Comparison of ENCODE assay signal across 8 cellular contexts in genomic region chr16:4111748-4112696, GRCh38. TPM values are rescaled to one million over a fixed set of nuclear protein-coding genes. Genes with fewer than 3 reads are reported as not detected.
DNase-seq lines count a peak whose midpoint lies in the region; ATAC-seq, FAIRE-seq and TF ChIP-seq lines count a peak whose summit lies in the region.

No MANE protein-coding gene starts in this region.

- no peaks in the 10 kb centered on the region for H3K79me2 ChIP-seq in K562 (ENCODE audit: control insufficient read depth, insufficient read depth, low read length)

- H3K4me3 ChIP-seq in heart right ventricle (peak overlapping the region; percentile 19 to 80 (median 62)), K562 (no peak overlapping the region), lung (peak overlapping the region; percentile 54), vagina (peak overlapping the region; percentile 15 to 79)

- H2AFZ ChIP-seq in K562 (ENCODE audit: low read depth, low read length), result no peak overlapping the region

- intact Hi-C loops in heart right ventricle (cut with DNase I), result loop anchor here in 8 of 10 donors (2.0 to 10.0 kb wide), 12 partner anchors 17 to 167 kb away; partner anchors contain the start of gene SRL (in 1 of the 8)
- intact Hi-C loops in Right ventricle myocardium superior (cut with DNase I), result loop anchor here (5.0 to 10.0 kb wide), 2 partner anchors 117 to 145 kb away; no protein-coding TSS in a partner anchor
- intact Hi-C loops in K562 (cut with micrococcal nuclease), result no loop called here
- intact Hi-C loops in vagina (cut with DNase I), result loop anchor here (10.0 kb wide), 2 partner anchors 73 to 133 kb away; partner anchors contain the start of gene SRL

- peaks cover 11 to 62% (median 53%) of the 10 kb centered on the region in 9 donors for H3K4me1 ChIP-seq in heart right ventricle
- H3K4me1 ChIP-seq in K562 (replicated peaks in 1 of 2; ENCODE audit: control insufficient read depth in 2 of 2, insufficient read depth in 2 of 2, low read length in 2 of 2), result peaks cover 0 to 22% of the 10 kb centered on the region in 2 experiments; a peak in 3 of 5 replicates
- H3K4me1 ChIP-seq in lung (ENCODE audit: control insufficient read depth in 2 of 2, insufficient read depth in 2 of 2, low read length in 2 of 2), result peaks cover 0 to 32% of the 10 kb centered on the region in 2 donors
- H3K4me1 ChIP-seq in vagina, result peaks cover 64% of the 10 kb centered on the region

- no peak overlapping the region for H3K4me2 ChIP-seq in K562 (ENCODE audit: insufficient read depth, low read length)

- H3K9ac ChIP-seq in K562 (ENCODE audit: insufficient read depth in 1 of 2, low read depth in 2 of 2, low read length in 2 of 2), result no peak overlapping the region

- no peaks in the 10 kb centered on the region for H3K27me3 ChIP-seq in heart right ventricle
- H3K27me3 ChIP-seq in K562 (ENCODE audit: control insufficient read depth in 2 of 2, insufficient read depth in 2 of 2, low read length in 2 of 2), result peaks cover 41 to 63% of the 10 kb centered on the region in 2 experiments
- no peaks in the 10 kb centered on the region for H3K27me3 ChIP-seq in lung (ENCODE audit: control insufficient read depth, insufficient read depth)
- no peaks in the 10 kb centered on the region for H3K27me3 ChIP-seq in vagina

- H3K36me3 ChIP-seq in heart right ventricle (peaks cover 0 to 7% (median 0%) of the 10 kb centered on the region in 9 donors), K562 (ENCODE audit: control insufficient read depth, insufficient read depth, low read length) (no peaks in the 10 kb centered on the region), lung (ENCODE audit: control insufficient read depth in 2 of 2, insufficient read depth in 2 of 2, low read length in 2 of 2) (peaks cover 0 to 3% of the 10 kb centered on the region in 2 donors), vagina (no peaks in the 10 kb centered on the region)

- WGBS in heart right ventricle, 2 donors, result 33 to 40% methylated on average over 16 of the region's 16 CpGs
- under 1% methylated on average over 16 of the region's 16 CpGs for WGBS in K562 (ENCODE audit: insufficient coverage, low coverage, missing lambda C conversion rate)
- 32 to 68% methylated on average over 16 of the region's 16 CpGs for WGBS in lung, 2 donors

- TF ChIP-seq POLR2A in K562 (conservative IDR thresholded peaks at IDR 0.05), result no peak
- no peak for TF ChIP-seq POLR2A in vagina (IDR thresholded peaks at IDR 0.05)

- H3K9me1 ChIP-seq in K562 (ENCODE audit: control insufficient read depth, insufficient read depth, low read length), result no peaks in the 10 kb centered on the region

- DNase-seq in heart right ventricle (no peak), Right ventricle myocardium superior (no peak), K562 (ENCODE audit: extremely low read depth in 1 of 4, low spot score in 3 of 4) (no peak), lung (ENCODE audit: low spot score) (no peak), vagina (ENCODE audit: extremely low spot score in 2 of 2) (no peak), NCI-H345 (lab: John Stamatoyannopoulos, UW) (no peak), NCI-H82 treated with DMSO at 0.1 percent for 48 hours (lab: John Stamatoyannopoulos, UW; ENCODE audit: unreplicated experiment) (no peak)
- no peak for DNase-seq in stimulated activated CD8-positive, alpha-beta memory T cell treated with anti-CD3 and anti-CD28 coated beads, Interleukin-4, amount 100 ng/mL, for 48 hours

- no peaks in the 10 kb centered on the region for H4K20me1 ChIP-seq in K562 (replicated peaks; ENCODE audit: control insufficient read depth, insufficient read depth, low read length)

- TF ChIP-seq RAD21 in K562 (CRISPR knock-in tag; conservative IDR thresholded peaks at IDR 0.05 in 1 of 2, IDR thresholded peaks at IDR 0.05 in 1 of 2), result no peak

- no peak for TF ChIP-seq EP300 in K562 (IDR thresholded peaks at IDR 0.05; ENCODE audit: low read length)

- in situ Hi-C loops in K562 (cut with MboI), result no loop called here

- H3K9me3 ChIP-seq in heart right ventricle, result no peaks in the 10 kb centered on the region
- H3K9me3 ChIP-seq in K562 (replicated peaks; ENCODE audit: control insufficient read depth, insufficient read depth, low read depth, low read length), result no peaks in the 10 kb centered on the region
- no peaks in the 10 kb centered on the region for H3K9me3 ChIP-seq in lung (ENCODE audit: control insufficient read depth in 2 of 2, insufficient read depth in 1 of 2, low read length in 1 of 2)
- H3K9me3 ChIP-seq in vagina, result no peaks in the 10 kb centered on the region

- ATAC-seq in heart right ventricle (peak in 1 of 8 donors; percentile 42), Right ventricle myocardium superior (ENCODE audit: poor library complexity) (no peak), K562 (no peak), lung (ENCODE audit: insufficient read depth, low FRiP score) (no peak)

- BruUV-seq in K562 (replicated peaks; lab: Mats Ljungman, UMichigan), result no TSS peak

- FAIRE-seq in K562 (lab: Jason Lieb, UNC), result peak; percentile 37

- CTCF ChIA-PET in K562 (lab: Yijun Ruan, JAX; ENCODE audit: low intra/inter-chr PET ratio), result no interaction called here

- POLR2A ChIA-PET in K562 (lab: Yijun Ruan, JAX), result interaction anchor here (0.9 kb wide), 1 partner anchor 22 kb away, joined by 4 read pairs; no protein-coding TSS in a partner anchor

- TF ChIP-seq CTCF in heart right ventricle (IDR thresholded peaks at IDR 0.05) (no peak), K562 (IDR thresholded peaks at IDR 0.05 in 2 of 3, conservative IDR thresholded peaks at IDR 0.05 in 1 of 3; ENCODE audit: insufficient read depth in 2 of 3, low read depth in 1 of 3, low read length in 3 of 3) (no peak), lung (IDR thresholded peaks at IDR 0.05; ENCODE audit: control extremely low read depth, extremely low read depth) (no peak), vagina (IDR thresholded peaks at IDR 0.05) (no peak)

- H3K27ac ChIP-seq in heart right ventricle, result peak overlapping the region in 8 of 10 donors; percentile 14 to 67 (median 47)
- no peak overlapping the region for H3K27ac ChIP-seq in K562 (ENCODE audit: extremely low read depth, low read depth, low read length)
- peak overlapping the region in 1 of 2 donors; percentile 82 for H3K27ac ChIP-seq in lung (ENCODE audit: low read depth in 1 of 2, low read length in 1 of 2)
- H3K27ac ChIP-seq in vagina, result peak overlapping the region; percentile 39

TF ChIP-seq in K562, 482 proteins besides CTCF, POLR2A, EP300 and RAD21:
- TF ChIP-seq STAT5A (IDR thresholded peaks at IDR 0.05; ENCODE audit: borderline replicate concordance, low read length) (no peak), ZNF316 (IDR thresholded peaks at IDR 0.05) (peak; percentile 28; the same call in 1 of the 2 replicates), GATAD2A (IDR thresholded peaks at IDR 0.05) (no peak)

RNA-seq across cellular contexts. Expression of gene ADCY9, which starts 4.2 kb away (rescaled TPM):
- total RNA-seq in heart right ventricle (10 to 100 TPM; 37.3 to 57.6 (median 43.4) TPM), Right ventricle myocardium superior (44.8 TPM), K562 (2014; rRNA removed) (0.05 and 0.61 TPM in 2 replicates), K562 (2014; rRNA removed; fragmentation: Illumina TruSeq; extraction: Trizol) (0.18 and 0.19 TPM in 2 replicates), K562 (2015; rRNA removed; fragmentation: Illumina TruSeq; extraction: Trizol) (0.29 and 0.41 TPM in 2 replicates), K562 (2021) (0.27 and 0.31 TPM in 2 replicates), lung (10 to 100 TPM; 22.3 to 37.6 TPM), vagina (16.9 TPM)
- polyA plus RNA-seq in heart right ventricle (10 to 100 TPM; 11.5 to 12.4 TPM), K562 (2011; rRNA removed) (0.17 and 0.49 TPM in 2 replicates), K562 (2014; fragmentation: Illumina TruSeq; extraction: Trizol) (0.15 and 0.24 TPM in 2 replicates), K562 (2014; fragmentation: Nextera tagmentation; extraction: Ambion mirVana) (under 1 TPM; 0.03 to 0.13 TPM), K562 (2014; rRNA removed) (0.09 TPM in 2 replicates), lung (10 to 100 TPM; 12.7 to 12.8 TPM)
- total RNA-seq in K562 (2011; cell fraction: chromatin; rRNA removed; ENCODE audit: low replicate concordance), result 2.0 and 2.3 TPM in 2 replicates
- 1.4 and 1.5 TPM in 2 replicates for total RNA-seq in K562 (2011; cell fraction: nucleolus; rRNA removed)
- 1.1 and 1.2 TPM in 2 replicates for total RNA-seq in K562 (2011; cell fraction: nucleoplasm; rRNA removed)
- 0.54 and 0.68 TPM in 2 replicates for polyA plus RNA-seq in K562 (2011; cell fraction: cytosol; rRNA removed)
- polyA plus RNA-seq in K562 (2011; cell fraction: nucleus; rRNA removed), result 1.1 and 1.6 TPM in 2 replicates
- polyA plus RNA-seq in K562 (2012), result 0.27 and 0.40 TPM in 2 replicates
- 1.1 and 1.2 TPM in 2 replicates for polyA minus RNA-seq in K562 (2011; rRNA and poly(A)+ RNA removed)
- polyA minus RNA-seq in K562 (2011; cell fraction: cytosol; rRNA and poly(A)+ RNA removed), result 1.2 and 1.5 TPM in 2 replicates
- polyA minus RNA-seq in K562 (2011; cell fraction: nucleus; rRNA and poly(A)+ RNA removed), result 1.2 and 1.9 TPM in 2 replicates
